Comparison of ENCODE assay signal across 1 cellular context in genomic region chr19:41912899-41913475, GRCh38.
TF ChIP-seq lines count a peak whose summit lies in the region.

No MANE protein-coding gene starts in this region.

TF ChIP-seq in HEK293, 187 proteins besides CTCF, POLR2A, EP300 and RAD21 (continued from another document):
- TF ChIP-seq ZNF398 (tag by site-specific recombination; IDR thresholded peaks at IDR 0.05): peak; percentile 67
- TF ChIP-seq HIC1 (tag by site-specific recombination; IDR thresholded peaks at IDR 0.05): no peak
- TF ChIP-seq ZNF292 (tag by site-specific recombination; IDR thresholded peaks at IDR 0.05; ENCODE audit: borderline replicate concordance, low read depth): no peak
- TF ChIP-seq MEIS1 (CRISPR knock-in tag; IDR thresholded peaks at IDR 0.05; ENCODE audit: borderline replicate concordance): no peak
- peak; percentile 42 for TF ChIP-seq ZBTB26 (tag by site-specific recombination; optimal IDR thresholded peaks at IDR 0.05)
- no peak for TF ChIP-seq SP7 (tag by site-specific recombination; IDR thresholded peaks at IDR 0.05)
- no peak for TF ChIP-seq ZNF169 (tag by site-specific recombination; IDR thresholded peaks at IDR 0.05)
- no peak for TF ChIP-seq INSM2 (tag by site-specific recombination; IDR thresholded peaks at IDR 0.05)
- peak; percentile 27; the same call in 1 of the 2 replicates for TF ChIP-seq ZNF366 (tag by site-specific recombination; conservative IDR thresholded peaks at IDR 0.05)
- peak; percentile 68 for TF ChIP-seq ZBTB10 (tag by site-specific recombination; IDR thresholded peaks at IDR 0.05)
- TF ChIP-seq ZNF16 (tag by site-specific recombination; IDR thresholded peaks at IDR 0.05; ENCODE audit: low read depth): 0 out of 2 replicates have a peak, but pooled peaks have one; percentile 37
- no peak for TF ChIP-seq ZNF776 (tag by site-specific recombination; IDR thresholded peaks at IDR 0.05; ENCODE audit: borderline replicate concordance)
- TF ChIP-seq ZBTB49 (tag by site-specific recombination; IDR thresholded peaks at IDR 0.05; ENCODE audit: low read depth): no peak
- TF ChIP-seq SCRT1 (tag by site-specific recombination; IDR thresholded peaks at IDR 0.05; ENCODE audit: borderline replicate concordance): no peak
- no peak for TF ChIP-seq ZNF510 (tag by site-specific recombination; IDR thresholded peaks at IDR 0.05; ENCODE audit: insufficient replicate concordance)
- 0 out of 2 replicates have a peak, but pooled peaks have one; percentile 34 for TF ChIP-seq ZBTB7A (tag by site-specific recombination; IDR thresholded peaks at IDR 0.05; ENCODE audit: low read depth)
- TF ChIP-seq ZNF585B (tag by site-specific recombination; IDR thresholded peaks at IDR 0.05): no peak
- TF ChIP-seq ZNF121 (tag by site-specific recombination; IDR thresholded peaks at IDR 0.05): peak; percentile 43; the same call in 1 of the 2 replicates
- TF ChIP-seq ZNF416 (tag by site-specific recombination; IDR thresholded peaks at IDR 0.05): no peak
- TF ChIP-seq PRDM2 (tag by site-specific recombination; IDR thresholded peaks at IDR 0.05; ENCODE audit: borderline replicate concordance): no peak
- TF ChIP-seq GLI2 (tag by site-specific recombination; IDR thresholded peaks at IDR 0.05; ENCODE audit: borderline replicate concordance, low read depth): no peak
- TF ChIP-seq ZNF768 (tag by site-specific recombination; IDR thresholded peaks at IDR 0.05): no peak
